In genomic region chr6:20991910-20992309, GRCh38 we compare ENCODE assay signal across 1 cellular context.
TF ChIP-seq lines count a peak whose summit lies in the region.

No MANE protein-coding gene starts in this region.

TF ChIP-seq in Ishikawa, 13 proteins besides CTCF, POLR2A, EP300 and RAD21 (continued from another document):
- TF ChIP-seq, protein P1, sequence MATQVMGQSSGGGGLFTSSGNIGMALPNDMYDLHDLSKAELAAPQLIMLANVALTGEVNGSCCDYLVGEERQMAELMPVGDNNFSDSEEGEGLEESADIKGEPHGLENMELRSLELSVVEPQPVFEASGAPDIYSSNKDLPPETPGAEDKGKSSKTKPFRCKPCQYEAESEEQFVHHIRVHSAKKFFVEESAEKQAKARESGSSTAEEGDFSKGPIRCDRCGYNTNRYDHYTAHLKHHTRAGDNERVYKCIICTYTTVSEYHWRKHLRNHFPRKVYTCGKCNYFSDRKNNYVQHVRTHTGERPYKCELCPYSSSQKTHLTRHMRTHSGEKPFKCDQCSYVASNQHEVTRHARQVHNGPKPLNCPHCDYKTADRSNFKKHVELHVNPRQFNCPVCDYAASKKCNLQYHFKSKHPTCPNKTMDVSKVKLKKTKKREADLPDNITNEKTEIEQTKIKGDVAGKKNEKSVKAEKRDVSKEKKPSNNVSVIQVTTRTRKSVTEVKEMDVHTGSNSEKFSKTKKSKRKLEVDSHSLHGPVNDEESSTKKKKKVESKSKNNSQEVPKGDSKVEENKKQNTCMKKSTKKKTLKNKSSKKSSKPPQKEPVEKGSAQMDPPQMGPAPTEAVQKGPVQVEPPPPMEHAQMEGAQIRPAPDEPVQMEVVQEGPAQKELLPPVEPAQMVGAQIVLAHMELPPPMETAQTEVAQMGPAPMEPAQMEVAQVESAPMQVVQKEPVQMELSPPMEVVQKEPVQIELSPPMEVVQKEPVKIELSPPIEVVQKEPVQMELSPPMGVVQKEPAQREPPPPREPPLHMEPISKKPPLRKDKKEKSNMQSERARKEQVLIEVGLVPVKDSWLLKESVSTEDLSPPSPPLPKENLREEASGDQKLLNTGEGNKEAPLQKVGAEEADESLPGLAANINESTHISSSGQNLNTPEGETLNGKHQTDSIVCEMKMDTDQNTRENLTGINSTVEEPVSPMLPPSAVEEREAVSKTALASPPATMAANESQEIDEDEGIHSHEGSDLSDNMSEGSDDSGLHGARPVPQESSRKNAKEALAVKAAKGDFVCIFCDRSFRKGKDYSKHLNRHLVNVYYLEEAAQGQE (IDR thresholded peaks at IDR 0.05; ENCODE audit: low read depth), result no peak
- TF ChIP-seq FOXM1 (IDR thresholded peaks at IDR 0.05; ENCODE audit: borderline replicate concordance, low read depth) (no peak), ZBTB7A (IDR thresholded peaks at IDR 0.05; ENCODE audit: low read depth) (no peak), EGR1 (IDR thresholded peaks at IDR 0.05) (no peak), CREB1 (IDR thresholded peaks at IDR 0.05; ENCODE audit: low read depth) (no peak)
